ENCODE assay signal across 10 cellular contexts in genomic region chr5:10457682-10458574, GRCh38. TPM values are rescaled to one million over a fixed set of nuclear protein-coding genes. Genes with fewer than 3 reads are reported as not detected.
DNase-seq lines count a peak whose midpoint lies in the region; ATAC-seq and TF ChIP-seq lines count a peak whose summit lies in the region.
"Had no signal": no experiment of that assay in that cellular context is flagged by ENCODE, and none has a peak within 500 bp of the region (broad histone marks: within the 10 kb centered on the region; RNA-seq: fewer than 3 reads in every experiment).

No MANE protein-coding gene starts in this region.

- in situ Hi-C loops in GM23248 (cut with MboI) = no loop called here

- no peak overlapping the region for H3K4me3 Mint-ChIP-seq in activated naive CD8-positive, alpha-beta T cell treated with anti-CD3 and anti-CD28 coated beads for 36 hours
- H3K4me3 Mint-ChIP-seq: naive B cell had no signal

- H3K27me3 ChIP-seq in GM23248 (replicated peaks; ENCODE audit: insufficient read depth) (no peaks in the 10 kb centered on the region), body of pancreas (no peaks in the 10 kb centered on the region)

- H3K36me3 ChIP-seq in GM23248 (ENCODE audit: low read depth) (no peaks in the 10 kb centered on the region), body of pancreas (replicated peaks in 1 of 2; ENCODE audit: insufficient read depth in 1 of 2, low read depth in 2 of 2) (no peaks in the 10 kb centered on the region)

- no peak overlapping the region for H3K27ac Mint-ChIP-seq in activated naive CD8-positive, alpha-beta T cell treated with anti-CD3 and anti-CD28 coated beads for 36 hours

- H3K27ac ChIP-seq in GM23248 = peak overlapping the region; percentile 51; the same call in 1 of the 2 replicates
- no peak overlapping the region for H3K27ac ChIP-seq in body of pancreas

- H2AFZ ChIP-seq in GM23248 = peak overlapping the region; percentile 20

- no peaks in the 10 kb centered on the region for H3K79me2 ChIP-seq in GM23248 (ENCODE audit: insufficient read depth)

- peaks cover 38% of the 10 kb centered on the region for H3F3A ChIP-seq in GM23248 (ENCODE audit: insufficient read depth)

- H3K36me3 Mint-ChIP-seq in activated naive CD8-positive, alpha-beta T cell treated with anti-CD3 and anti-CD28 coated beads for 36 hours = no peaks in the 10 kb centered on the region
- H3K36me3 Mint-ChIP-seq: naive B cell had no signal

- H3K4me1 ChIP-seq in GM23248 (ENCODE audit: insufficient read depth) = peaks cover 53% of the 10 kb centered on the region
- H3K4me1 ChIP-seq in body of pancreas = peaks cover 12% of the 10 kb centered on the region

- TF ChIP-seq POLR2A in body of pancreas (IDR thresholded peaks at IDR 0.05) = no peak

- no peak overlapping the region for H3K4me2 ChIP-seq in GM23248 (ENCODE audit: unreplicated experiment)

- peak; percentile 72 for DNase-seq in GM23248
- peak; percentile 70 for DNase-seq in NCI-H526 treated with DMSO at 0.1 percent for 48 hours (lab: John Stamatoyannopoulos, UW)
- DNase-seq in fibroblast of mammary gland (ENCODE audit: low read depth) = peak; percentile 49
- no peak for DNase-seq in omental fat pad (ENCODE audit: low spot score)
- no peak for DNase-seq in body of pancreas
- no peak for DNase-seq in NCI-H510A (lab: John Stamatoyannopoulos, UW)
- DNase-seq in activated naive CD8-positive, alpha-beta T cell treated with anti-CD3 and anti-CD28 coated beads for 36 hours = no peak
- DNase-seq: naive B cell; stimulated activated naive CD4-positive, alpha-beta T cell treated with Interleukin-2 at 50 U/mL for 16 hours had no signal

- TF ChIP-seq CTCF in fibroblast of mammary gland (conservative IDR thresholded peaks at IDR 0.05; ENCODE audit: control insufficient read depth, insufficient read depth, low read depth, low read length) = peak; percentile 23
- no peak for TF ChIP-seq CTCF in omental fat pad (IDR thresholded peaks at IDR 0.05)
- TF ChIP-seq CTCF in body of pancreas (IDR thresholded peaks at IDR 0.05) = no peak

- 0 out of 2 replicates have a peak overlapping the region, but pooled peaks have one; percentile 4 for H3K9ac ChIP-seq in GM23248

- no peaks in the 10 kb centered on the region for H3K9me3 Mint-ChIP-seq in activated naive CD8-positive, alpha-beta T cell treated with anti-CD3 and anti-CD28 coated beads for 36 hours

- intact Hi-C loops in body of pancreas (cut with DNase I) = loop anchor here (5.0 kb wide), 1 partner anchor 164 kb away; no protein-coding TSS in a partner anchor

- H3K9me3 ChIP-seq in GM23248 (ENCODE audit: low read depth) (no peaks in the 10 kb centered on the region), body of pancreas (no peaks in the 10 kb centered on the region)

- H3K27me3 Mint-ChIP-seq in activated naive CD8-positive, alpha-beta T cell treated with anti-CD3 and anti-CD28 coated beads for 36 hours = no peaks in the 10 kb centered on the region

- H3K4me3 ChIP-seq in GM23248 = no peak overlapping the region
- H3K4me3 ChIP-seq in fibroblast of mammary gland (ENCODE audit: control insufficient read depth, low read depth, low read length) = no peak overlapping the region
- H3K4me3 ChIP-seq in body of pancreas = no peak overlapping the region

- ATAC-seq in omental fat pad (ENCODE audit: low FRiP score) (peak; percentile 53), GM18498 (IDR thresholded peaks at IDR 0.05; ENCODE audit: unreplicated experiment) (no peak), body of pancreas (no peak)

- WGBS in GM23248 (ENCODE audit: low coverage in 1 of 2, low lambda C conversion rate in 2 of 2, missing lambda C conversion rate in 2 of 2), 2 experiments = 47 to 70% methylated on average over 15 to 22 of the region's 23 CpGs
- WGBS in body of pancreas, 2 donors = 63 to 75% methylated on average over 22 of the region's 23 CpGs

- H3K9me2 ChIP-seq in GM23248 (ENCODE audit: insufficient read depth) = no peaks in the 10 kb centered on the region

- H4K20me1 ChIP-seq in GM23248 (ENCODE audit: insufficient read depth) = no peaks in the 10 kb centered on the region

- H3K4me1 Mint-ChIP-seq in activated naive CD8-positive, alpha-beta T cell treated with anti-CD3 and anti-CD28 coated beads for 36 hours = no peaks in the 10 kb centered on the region

RNA-seq across cellular contexts. Expression of gene ROPN1L, which starts 16.2 kb away (rescaled TPM):
- total RNA-seq in GM23248 (2014; rRNA removed; shearing (Covaris generic)) = 0.86 TPM in 1 of 2 replicates, not detected in the other
- polyA plus RNA-seq in GM23248 (2016; fragmentation: Nextera tagmentation; extraction: Ambion mirVana) = 0.69 and 0.84 TPM in 2 replicates
- total RNA-seq in omental fat pad (1 to 10 TPM in 2 of 4 donors, under 1 TPM in 1, not detected in 1; 0.56 to 2.2 (median 1.4) TPM), body of pancreas (1 to 10 TPM; 1.3 to 4.3 TPM)
- not detected for total RNA-seq in activated naive CD8-positive, alpha-beta T cell treated with anti-CD3 and anti-CD28 coated beads for 36 hours

Comparison
In these comparisons a context has a peak if more than half of its experiments do, and no peak if none do; other contexts are left out.
1. DNase-seq: peak in GM23248 (single experiment), NCI-H526 treated with DMSO at 0.1 percent for 48 hours (single experiment) and fibroblast of mammary gland (single experiment); none in omental fat pad (single experiment), body of pancreas (0 of 4), NCI-H510A (single experiment) and activated naive CD8-positive, alpha-beta T cell treated with anti-CD3 and anti-CD28 coated beads for 36 hours (single experiment).